Comparison of ENCODE assay signal across 14 cellular contexts in the genomic region with DNA sequence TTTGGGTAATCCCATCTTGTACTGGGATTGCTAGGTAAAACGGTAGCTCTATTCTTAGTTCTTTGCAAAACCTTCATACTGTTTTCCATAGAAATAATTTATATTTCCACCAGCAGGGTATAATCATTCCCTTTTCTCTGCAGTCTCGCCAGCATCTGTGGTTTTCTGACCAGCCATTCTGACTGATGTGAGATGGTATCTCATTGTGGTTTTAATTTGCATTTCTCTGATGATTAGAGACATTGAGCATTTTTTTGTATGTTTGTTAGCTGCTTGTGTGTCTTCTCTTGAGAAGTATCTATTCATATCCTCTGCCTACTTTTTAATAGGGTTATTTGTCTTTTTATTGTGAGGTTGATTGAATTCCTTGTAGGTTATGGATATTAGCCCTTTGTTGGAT.
DNase-seq lines count a peak whose midpoint lies in the region; ATAC-seq and TF ChIP-seq lines count a peak whose summit lies in the region.
"Had no signal": no experiment of that assay in that cellular context is flagged by ENCODE, and none has a peak within 500 bp of the region (broad histone marks: within the 10 kb centered on the region; RNA-seq: fewer than 3 reads in every experiment).

No MANE protein-coding gene starts in this region.

- no peak overlapping the region for H3K23ac ChIP-seq in mesendoderm (ENCODE audit: low read length)

- H3K27me3 ChIP-seq in KMS-11 (ENCODE audit: insufficient read depth, low read depth) (no peaks in the 10 kb centered on the region), mesendoderm (ENCODE audit: insufficient read depth, low read length, poor library complexity) (no peaks in the 10 kb centered on the region), vagina (no peaks in the 10 kb centered on the region)
- H3K27me3 ChIP-seq in CD4-positive, alpha-beta T cell (ENCODE audit: control insufficient read depth, insufficient read depth, low read length) = no peaks in the 10 kb centered on the region
- H3K27me3 ChIP-seq: spleen had no signal

- H3K4me1 ChIP-seq in KMS-11 (ENCODE audit: low read depth, poor library complexity, severe bottlenecking) (peaks cover 61% of the 10 kb centered on the region), mesendoderm (ENCODE audit: control insufficient read depth, low read depth, low read length) (no peaks in the 10 kb centered on the region), vagina (no peaks in the 10 kb centered on the region)
- H3K4me1 ChIP-seq: spleen had no signal

- H3K56ac ChIP-seq in mesendoderm (ENCODE audit: low read length) = no peak overlapping the region

- DNase-seq in myocyte (ENCODE audit: low read depth) = peak; percentile 33
- no peak for DNase-seq in mesendoderm
- no peak for DNase-seq in vagina (ENCODE audit: extremely low spot score in 2 of 2)
- DNase-seq in CD4-positive, alpha-beta T cell = no peak
- no peak for DNase-seq in 8988T
- DNase-seq: activated T-cell treated with anti-CD3 and anti-CD28 coated beads, Interleukin-2, amount 50 U/mL, for 1 hour; NCI-H524 treated with DMSO at 0.1 percent for 48 hours; spleen; stimulated activated naive CD4-positive, alpha-beta T cell treated with Interleukin-2 at 50 U/mL for 16 hours; T-cell had no signal

- no peak overlapping the region for H2BK5ac ChIP-seq in mesendoderm (ENCODE audit: low read length)

- H4K8ac ChIP-seq in mesendoderm (ENCODE audit: low read depth, low read length) = no peak overlapping the region

- H3K9me3 ChIP-seq in vagina = no peaks in the 10 kb centered on the region
- H3K9me3 ChIP-seq in CD4-positive, alpha-beta T cell (ENCODE audit: control insufficient read depth, low read length) = no peaks in the 10 kb centered on the region
- H3K9me3 ChIP-seq: spleen had no signal

- H3K36me3 Mint-ChIP-seq in CD4-positive, alpha-beta T cell (ENCODE audit: low read depth) = no peaks in the 10 kb centered on the region
- H3K36me3 Mint-ChIP-seq: T-cell had no signal

- no peak for TF ChIP-seq CTCF in KMS-11 (conservative IDR thresholded peaks at IDR 0.05; ENCODE audit: low read depth, low read length)
- TF ChIP-seq CTCF in vagina (IDR thresholded peaks at IDR 0.05) = no peak
- no peak for TF ChIP-seq CTCF in CD4-positive, alpha-beta T cell (IDR thresholded peaks at IDR 0.05)

- no peak overlapping the region for H2AK5ac ChIP-seq in mesendoderm (ENCODE audit: low read length)

- H3K4me1 Mint-ChIP-seq in CD4-positive, alpha-beta T cell (ENCODE audit: low read depth) = no peaks in the 10 kb centered on the region
- H3K4me1 Mint-ChIP-seq: T-cell had no signal

- no peak overlapping the region for H2AFZ ChIP-seq in KMS-11 (ENCODE audit: low read depth)

- TF ChIP-seq POLR2A in vagina (IDR thresholded peaks at IDR 0.05) = no peak

- H3K9ac ChIP-seq in KMS-11 (no peak overlapping the region), mesendoderm (ENCODE audit: low read length) (no peak overlapping the region)

- H4K20me1 ChIP-seq in KMS-11 (ENCODE audit: insufficient read depth) = no peaks in the 10 kb centered on the region

- intact Hi-C loops in vagina (cut with DNase I) = no loop called here
- intact Hi-C loops in CD4-positive, alpha-beta T cell (cut with DNase I, micrococcal nuclease) = no loop called here

- no peak overlapping the region for H4K5ac ChIP-seq in mesendoderm (ENCODE audit: low read length)

- H3K27ac ChIP-seq in KMS-11 = peak overlapping the region; percentile 9; the same call in 1 of the 2 replicates
- no peak overlapping the region for H3K27ac ChIP-seq in mesendoderm (ENCODE audit: low read depth, low read length)
- no peak overlapping the region for H3K27ac ChIP-seq in vagina
- H3K27ac ChIP-seq in CD4-positive, alpha-beta T cell (ENCODE audit: low read depth, low read length) = no peak overlapping the region
- H3K27ac ChIP-seq: spleen had no signal

- no peak overlapping the region for H3K4me3 ChIP-seq in KMS-11 (IDR thresholded peaks at IDR 0.05; ENCODE audit: insufficient read depth, low read depth, low read length)
- no peak overlapping the region for H3K4me3 ChIP-seq in mesendoderm (ENCODE audit: low read length)
- H3K4me3 ChIP-seq in vagina = no peak overlapping the region
- H3K4me3 ChIP-seq: spleen had no signal

- no peaks in the 10 kb centered on the region for H3K79me1 ChIP-seq in mesendoderm (ENCODE audit: low read length)

- H2BK15ac ChIP-seq in mesendoderm (replicated peaks; ENCODE audit: low read depth) = no peak overlapping the region

- POLR2A ChIA-PET in CD4-positive, alpha-beta T cell (lab: Charles Lee) = no interaction called here

- peak overlapping the region; percentile 89 for H3K4me2 ChIP-seq in KMS-11
- H3K4me2 ChIP-seq in mesendoderm (ENCODE audit: low read length) = no peak overlapping the region

- H3K9me3 Mint-ChIP-seq in CD4-positive, alpha-beta T cell = peaks cover 3% of the 10 kb centered on the region

- ATAC-seq in GM18870 (IDR thresholded peaks at IDR 0.05; ENCODE audit: unreplicated experiment) (peak; percentile 73), HG02759 (IDR thresholded peaks at IDR 0.05; ENCODE audit: unreplicated experiment) (peak; percentile 52)
- ATAC-seq in CD4-positive, alpha-beta T cell (ENCODE audit: poor library complexity) = no peak
- ATAC-seq: HepG2, T-cell had no signal

- H3K18ac ChIP-seq in mesendoderm (ENCODE audit: low read length) = no peak overlapping the region

- H3K36me3 ChIP-seq in KMS-11 (ENCODE audit: insufficient read depth) (no peaks in the 10 kb centered on the region), mesendoderm (ENCODE audit: control insufficient read depth, insufficient read depth, low read length) (no peaks in the 10 kb centered on the region), vagina (no peaks in the 10 kb centered on the region)
- H3K36me3 ChIP-seq: spleen had no signal

- no peak overlapping the region for H3K4me3 Mint-ChIP-seq in CD4-positive, alpha-beta T cell
- H3K4me3 Mint-ChIP-seq: T-cell had no signal

- CTCF ChIA-PET in CD4-positive, alpha-beta T cell (lab: Charles Lee) = no interaction called here

- no CpG with 5 or more reads among the region's 2 CpGs for WGBS in mesendoderm (ENCODE audit: extremely low coverage, insufficient coverage, low lambda C conversion rate)

- H3K27ac Mint-ChIP-seq in CD4-positive, alpha-beta T cell = no peak overlapping the region
- H3K27ac Mint-ChIP-seq: T-cell had no signal

- H3K79me2 ChIP-seq in KMS-11 (ENCODE audit: insufficient read depth, low read depth) (no peaks in the 10 kb centered on the region), mesendoderm (ENCODE audit: control insufficient read depth, insufficient read depth, low read length) (no peaks in the 10 kb centered on the region)

- H3K27me3 Mint-ChIP-seq in CD4-positive, alpha-beta T cell = no peaks in the 10 kb centered on the region
- H3K27me3 Mint-ChIP-seq: T-cell had no signal

- no peak overlapping the region for H2BK120ac ChIP-seq in mesendoderm (ENCODE audit: low read depth, low read length)

- H3K4ac ChIP-seq in mesendoderm (ENCODE audit: low read depth, low read length) = no peak overlapping the region
